In genomic region chr22:38705235-38706100, GRCh38 we compare ENCODE assay signal across 8 cellular contexts. TPM values are rescaled to one million over a fixed set of nuclear protein-coding genes. Genes with fewer than 3 reads are reported as not detected.
DNase-seq lines count a peak whose midpoint lies in the region; ATAC-seq, FAIRE-seq and TF ChIP-seq lines count a peak whose summit lies in the region.

TSS of gene GTPBP1 (plus strand) at chr22:38705944. CDS start at chr22:38705956, 12 bp downstream.

- intact Hi-C loops in Calu3 (cut with micrococcal nuclease; ENCODE audit: unreplicated experiment): loop anchor here (5.0 kb wide), 1 partner anchor 47 kb away; no protein-coding TSS in a partner anchor

- 0 out of 2 replicates have a peak, but pooled peaks cover 4% of the 10 kb centered on the region for H4K20me1 ChIP-seq in OCI-LY1 (ENCODE audit: insufficient read depth, low read length)

- H3K4me3 ChIP-seq in HUES64 (ENCODE audit: low read length): peak within 1 kb of the TSS; percentile 89
- peak within 1 kb of the TSS; percentile 98 for H3K4me3 ChIP-seq in OCI-LY1 (ENCODE audit: low read depth, low read length, poor library complexity, severe bottlenecking)
- H3K4me3 ChIP-seq in mesodermal cell (ENCODE audit: extremely low read depth, insufficient read depth, low read length, poor library complexity, severe bottlenecking): peak within 1 kb of the TSS; percentile 84

- peak within 1 kb of the TSS; percentile 90 for H3K4me3 Mint-ChIP-seq in Calu3 (ENCODE audit: low read depth, unreplicated experiment)

- H3K36me3 Mint-ChIP-seq in Calu3 (ENCODE audit: insufficient read depth, unreplicated experiment): peaks cover 56% of the 10 kb centered on the region

- no peaks in the 10 kb centered on the region for H3F3A ChIP-seq in OCI-LY1 (ENCODE audit: insufficient read depth, low read length)

- H3K27me3 ChIP-seq in HUES64 (ENCODE audit: insufficient read depth, low read length) (no peaks in the 10 kb centered on the region), OCI-LY1 (ENCODE audit: insufficient read depth, low read length) (no peaks in the 10 kb centered on the region)

- peak within 1 kb of the TSS; percentile 97 for H3K4me2 ChIP-seq in OCI-LY1 (ENCODE audit: low read length)

- under 1% methylated on average over 55 of the region's 55 CpGs for WGBS in HUES64
- 0 to 1% methylated on average over 42 to 55 of the region's 55 CpGs for WGBS in mesodermal cell (ENCODE audit: insufficient coverage in 2 of 2), 2 experiments

- H3K9ac ChIP-seq in HUES64 (ENCODE audit: low read depth, low read length): peak within 1 kb of the TSS; percentile 86
- peak within 1 kb of the TSS; percentile 91 for H3K9ac ChIP-seq in OCI-LY1 (ENCODE audit: low read length)

- FAIRE-seq in endometrium (lab: Jason Lieb, UNC): peak; percentile 100

- no peaks in the 10 kb centered on the region for H3K9me3 Mint-ChIP-seq in Calu3 (ENCODE audit: low read depth, unreplicated experiment)

- H3K27ac ChIP-seq in HUES64 (ENCODE audit: low read depth, low read length): peak within 1 kb of the TSS; percentile 87
- H3K27ac ChIP-seq in OCI-LY1 (ENCODE audit: low read depth, low read length, poor library complexity, severe bottlenecking): peak within 1 kb of the TSS; percentile 94
- peak within 1 kb of the TSS; percentile 88 for H3K27ac ChIP-seq in mesodermal cell (ENCODE audit: low read depth, low read length, severe bottlenecking)

- peak; percentile 97 for DNase-seq in Calu3
- peak; percentile 93 for DNase-seq in activated CD8-positive, alpha-beta memory T cell treated with anti-CD3 and anti-CD28 coated beads, Interleukin-2, amount 50 U/mL, for 4 hours
- peak; percentile 91 to 98 for DNase-seq in stimulated activated CD8-positive, alpha-beta memory T cell treated with anti-CD3 and anti-CD28 coated beads, Interleukin-15, amount 100 ng/mL, for 4 hours (ENCODE audit: low read depth in 2 of 2)

- TF ChIP-seq CTCF in Calu3 (IDR thresholded peaks at IDR 0.05; ENCODE audit: unreplicated experiment): no peak
- no peak for TF ChIP-seq CTCF in OCI-LY1 (IDR thresholded peaks at IDR 0.05; ENCODE audit: low read length)

- peaks cover 37% of the 10 kb centered on the region for H3K4me1 Mint-ChIP-seq in Calu3 (ENCODE audit: low read depth, unreplicated experiment)

- H3K79me2 ChIP-seq in OCI-LY1 (ENCODE audit: insufficient read depth, low read length): peaks cover 38% of the 10 kb centered on the region

- no TSS peak for BruUV-seq in Calu3 (replicated peaks; lab: Mats Ljungman, UMichigan)

- peak; percentile 70 for ATAC-seq in GM21447 (IDR thresholded peaks at IDR 0.05; ENCODE audit: unreplicated experiment)

- H3K9me3 ChIP-seq in HUES64 (ENCODE audit: insufficient read depth, low read depth, low read length): no peaks in the 10 kb centered on the region
- H3K9me3 ChIP-seq in OCI-LY1 (ENCODE audit: low read length): no peaks in the 10 kb centered on the region
- H3K9me3 ChIP-seq in mesodermal cell (ENCODE audit: control insufficient read depth, low read length): no peaks in the 10 kb centered on the region

- peaks cover 14% of the 10 kb centered on the region for H3K36me3 ChIP-seq in HUES64 (ENCODE audit: insufficient read depth, low read length)
- H3K36me3 ChIP-seq in OCI-LY1 (ENCODE audit: insufficient read depth, low read length): peaks cover 10% of the 10 kb centered on the region; the same call in 1 of the 2 replicates
- peaks cover 19% of the 10 kb centered on the region for H3K36me3 ChIP-seq in mesodermal cell (ENCODE audit: control insufficient read depth, insufficient read depth, low read length)

- no peaks in the 10 kb centered on the region for H3K9me2 ChIP-seq in OCI-LY1 (ENCODE audit: low read depth, low read length)

- CTCF ChIA-PET in Calu3 (lab: Charles Lee): interaction anchor here (0.9 to 1.6 kb wide), 3 partner anchors 9 to 24 kb away, joined by 3 to 7 read pairs (median 7); partner anchors contain the start of gene TOMM22

- H3K4me1 ChIP-seq in HUES64 (ENCODE audit: insufficient read depth, low read length) (peaks cover 26% of the 10 kb centered on the region), OCI-LY1 (ENCODE audit: insufficient read depth, low read length, severe bottlenecking) (peaks cover 61% of the 10 kb centered on the region), mesodermal cell (ENCODE audit: control insufficient read depth, insufficient read depth, low read length, poor library complexity, severe bottlenecking) (peaks cover 20% of the 10 kb centered on the region)

- H3K27ac Mint-ChIP-seq in Calu3 (ENCODE audit: unreplicated experiment): peak within 1 kb of the TSS; percentile 92

- peak within 1 kb of the TSS; percentile 71; the same call in 1 of the 2 replicates for H2AFZ ChIP-seq in OCI-LY1 (ENCODE audit: low read length)

- H3K27me3 Mint-ChIP-seq in Calu3 (ENCODE audit: unreplicated experiment): no peaks in the 10 kb centered on the region

RNA-seq across cellular contexts. Expression of gene GTPBP1, which starts in this region (rescaled TPM):
- total RNA-seq in Calu3 (2022): 79.1 and 91.4 TPM in 2 replicates
- polyA plus RNA-seq in HUES64 (2013, experiment 1 of 2): 39.8 TPM
- 42.3 TPM for polyA plus RNA-seq in HUES64 (2013, experiment 2 of 2)
- 44.4 TPM for polyA plus RNA-seq in mesodermal cell (2013, experiment 1 of 2)
- polyA plus RNA-seq in mesodermal cell (2013, experiment 2 of 2): 39.6 TPM

Comparison
In these comparisons a context has a peak if more than half of its experiments do, and no peak if none do; other contexts are left out.
1. Peak in every context shown above with its lines: DNase-seq, ATAC-seq, H3K4me3 ChIP-seq and H3K27ac ChIP-seq.